ENCODE assay signal across 9 cellular contexts in the genomic region with DNA sequence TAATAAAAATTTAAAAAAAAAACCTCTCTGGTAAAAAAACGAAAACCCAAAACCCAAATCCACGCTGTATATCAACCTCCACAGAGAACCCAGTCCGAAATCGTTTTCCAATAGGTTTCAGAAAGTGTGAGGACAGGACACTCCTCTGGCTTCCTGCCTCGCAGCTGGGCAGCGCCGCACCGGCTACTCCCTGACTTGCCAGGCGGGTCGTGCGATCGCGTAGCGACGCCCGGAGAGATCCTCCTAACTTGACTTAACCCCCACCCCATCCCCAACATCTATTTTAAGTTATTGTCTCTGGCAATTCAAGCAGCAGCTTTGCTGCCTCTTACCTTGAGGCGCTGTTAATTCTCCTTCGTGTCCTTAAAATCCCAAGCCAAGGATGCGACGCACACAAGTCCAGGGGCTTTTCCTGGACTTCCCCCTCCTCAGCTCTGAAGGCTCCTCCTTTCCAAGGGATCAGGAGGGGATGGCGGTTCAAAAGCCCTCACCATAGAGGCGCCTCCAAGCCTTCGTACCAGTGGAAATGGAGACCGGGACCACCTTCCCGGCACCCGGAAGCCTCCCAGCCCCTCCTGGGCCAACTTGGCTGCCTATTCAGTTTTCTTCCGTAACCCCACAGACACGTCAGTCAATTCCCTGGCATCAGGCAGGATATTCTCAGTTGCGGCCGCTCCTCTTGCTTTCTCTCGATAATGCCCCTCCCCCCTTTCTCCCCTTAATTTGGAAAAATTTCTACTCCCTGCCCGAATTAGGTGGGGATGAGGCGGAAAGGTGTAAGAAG. TPM values are rescaled to one million over a fixed set of nuclear protein-coding genes. Genes with fewer than 3 reads are reported as not detected.
DNase-seq lines count a peak whose midpoint lies in the region; ATAC-seq and TF ChIP-seq lines count a peak whose summit lies in the region.
"Had no signal": no experiment of that assay in that cellular context is flagged by ENCODE, and none has a peak within 500 bp of the region (broad histone marks: within the 10 kb centered on the region; RNA-seq: fewer than 3 reads in every experiment).

No MANE protein-coding gene starts in this region.

- peaks cover 8% of the 10 kb centered on the region for H3K27me3 ChIP-seq in CD8-positive, alpha-beta memory T cell (ENCODE audit: insufficient read depth, low read length, poor library complexity, severe bottlenecking)
- no peaks in the 10 kb centered on the region for H3K27me3 ChIP-seq in thyroid gland
- peaks cover 37% of the 10 kb centered on the region for H3K27me3 ChIP-seq in osteoblast (ENCODE audit: insufficient read depth, low read length)

- 1% methylated on average over 25 to 33 of the region's 33 CpGs for WGBS in thyroid gland, 2 donors

- no peak for TF ChIP-seq POLR2A in thyroid gland (IDR thresholded peaks at IDR 0.05)

- H4K20me1 ChIP-seq in osteoblast (ENCODE audit: insufficient read depth, low read length): no peaks in the 10 kb centered on the region

- H3K36me3 ChIP-seq in CD8-positive, alpha-beta memory T cell (ENCODE audit: insufficient read depth, low read length): no peaks in the 10 kb centered on the region
- no peaks in the 10 kb centered on the region for H3K36me3 ChIP-seq in thyroid gland
- H3K36me3 ChIP-seq in osteoblast (ENCODE audit: insufficient read depth, low read length): no peaks in the 10 kb centered on the region
- H3K36me3 ChIP-seq: adrenal gland had no signal

- peaks cover 26 to 46% of the 10 kb centered on the region in 2 donors for H3K27me3 Mint-ChIP-seq in CD8-positive, alpha-beta memory T cell
- peaks cover 52% of the 10 kb centered on the region for H3K27me3 Mint-ChIP-seq in activated T-helper 1 cell treated with anti-CD3 and anti-CD28 coated beads, Interleukin-12 subunit alpha, Interleukin-12 subunit beta, Interleukin-2, Interleukin-4 antibody, amounts not matched to agents 30 ng/mL and 10 ng/mL and 1 ng/mL, durations not matched to agents 14 hours and 24 hours and 36 hours (ENCODE audit: insufficient read depth)

- no peak for TF ChIP-seq CTCF in thyroid gland (IDR thresholded peaks at IDR 0.05)
- no peak for TF ChIP-seq CTCF in osteoblast (IDR thresholded peaks at IDR 0.05; ENCODE audit: extremely low read depth, low read depth, low read length)

- ATAC-seq in HG03159 (IDR thresholded peaks at IDR 0.05; ENCODE audit: unreplicated experiment): peak; percentile 2
- ATAC-seq in left colon: peak; percentile 42

- no peak overlapping the region for H3K27ac Mint-ChIP-seq in CD8-positive, alpha-beta memory T cell
- H3K27ac Mint-ChIP-seq in activated T-helper 1 cell treated with anti-CD3 and anti-CD28 coated beads, Interleukin-12 subunit alpha, Interleukin-12 subunit beta, Interleukin-2, Interleukin-4 antibody, amounts not matched to agents 30 ng/mL and 10 ng/mL and 1 ng/mL, durations not matched to agents 14 hours and 24 hours and 36 hours: no peak overlapping the region

- CTCF ChIA-PET in CD8-positive, alpha-beta memory T cell (lab: Charles Lee): no interaction called here

- no peak overlapping the region for H3K27ac ChIP-seq in CD8-positive, alpha-beta memory T cell (ENCODE audit: low read depth, low read length)
- H3K27ac ChIP-seq in thyroid gland (no peak overlapping the region), osteoblast (ENCODE audit: low read depth, low read length) (no peak overlapping the region)
- H3K27ac ChIP-seq: adrenal gland had no signal

- no peak overlapping the region for H3K4me3 ChIP-seq in CD8-positive, alpha-beta memory T cell (ENCODE audit: low read length)
- H3K4me3 ChIP-seq in thyroid gland (replicated peaks in 1 of 3) (peak overlapping the region; percentile 48 to 69 (median 50)), osteoblast (ENCODE audit: insufficient read depth, low read length) (no peak overlapping the region)

- intact Hi-C loops in activated T-helper 1 cell treated with anti-CD3 and anti-CD28 coated beads, Interleukin-12 subunit alpha, Interleukin-12 subunit beta, Interleukin-2, Interleukin-4 antibody, amounts not matched to agents 30 ng/mL and 10 ng/mL and 1 ng/mL, durations not matched to agents 14 hours and 24 hours and 36 hours (cut with micrococcal nuclease): loop anchor here (10.0 kb wide), 1 partner anchor 1488 kb away; no protein-coding TSS in a partner anchor
- intact Hi-C loops in left colon (cut with DNase I, micrococcal nuclease): no loop called here
- intact Hi-C loops in thyroid gland (cut with DNase I): no loop called here

- no peak overlapping the region for H2AFZ ChIP-seq in osteoblast (ENCODE audit: low read length)

- no peaks in the 10 kb centered on the region for H3K4me1 ChIP-seq in CD8-positive, alpha-beta memory T cell (ENCODE audit: insufficient read depth, low read length)
- H3K4me1 ChIP-seq in thyroid gland: no peaks in the 10 kb centered on the region
- H3K4me1 ChIP-seq in osteoblast (ENCODE audit: insufficient read depth, low read length): no peaks in the 10 kb centered on the region

- POLR2A ChIA-PET in CD8-positive, alpha-beta memory T cell (lab: Charles Lee): no interaction called here

- no peaks in the 10 kb centered on the region for H3K9me3 ChIP-seq in CD8-positive, alpha-beta memory T cell (ENCODE audit: low read length)
- no peaks in the 10 kb centered on the region for H3K9me3 ChIP-seq in thyroid gland
- no peaks in the 10 kb centered on the region for H3K9me3 ChIP-seq in osteoblast (ENCODE audit: low read depth, low read length)
- H3K9me3 ChIP-seq: adrenal gland had no signal

- no peaks in the 10 kb centered on the region for H3K79me2 ChIP-seq in osteoblast (ENCODE audit: insufficient read depth, low read length)

- H3K9me3 Mint-ChIP-seq in CD8-positive, alpha-beta memory T cell: peaks cover 0 to 17% (median 12%) of the 10 kb centered on the region in 5 donors
- H3K9me3 Mint-ChIP-seq in activated T-helper 1 cell treated with anti-CD3 and anti-CD28 coated beads, Interleukin-12 subunit alpha, Interleukin-12 subunit beta, Interleukin-2, Interleukin-4 antibody, amounts not matched to agents 30 ng/mL and 10 ng/mL and 1 ng/mL, durations not matched to agents 14 hours and 24 hours and 36 hours: no peaks in the 10 kb centered on the region

- peak overlapping the region in 6 of 7 donors; percentile 19 to 82 (median 52) for H3K4me3 Mint-ChIP-seq in CD8-positive, alpha-beta memory T cell
- H3K4me3 Mint-ChIP-seq in activated T-helper 1 cell treated with anti-CD3 and anti-CD28 coated beads, Interleukin-12 subunit alpha, Interleukin-12 subunit beta, Interleukin-2, Interleukin-4 antibody, amounts not matched to agents 30 ng/mL and 10 ng/mL and 1 ng/mL, durations not matched to agents 14 hours and 24 hours and 36 hours: peak overlapping the region; percentile 19

- no peak for DNase-seq in CD8-positive, alpha-beta memory T cell
- no peak for DNase-seq in activated T-helper 1 cell treated with anti-CD3 and anti-CD28 coated beads, Interleukin-12 subunit alpha, Interleukin-12 subunit beta, Interleukin-2, Interleukin-4 antibody, amounts not matched to agents 30 ng/mL and 10 ng/mL and 1 ng/mL, durations not matched to agents 14 hours and 24 hours and 36 hours (ENCODE audit: low spot score)
- DNase-seq in left colon: peak in 1 of 2 donors; percentile 7
- peak; percentile 60 to 62 for DNase-seq in thyroid gland
- DNase-seq in T-helper 1 cell: no peak
- DNase-seq in osteoblast (ENCODE audit: insufficient read length, low spot score, missing footprints): no peak
- no peak for DNase-seq in DMS153 treated with DMSO at 0.1 percent for 48 hours (lab: John Stamatoyannopoulos, UW; ENCODE audit: unreplicated experiment)

- H3K4me1 Mint-ChIP-seq in CD8-positive, alpha-beta memory T cell: peaks cover 4 to 25% (median 8%) of the 10 kb centered on the region in 3 donors
- H3K4me1 Mint-ChIP-seq in activated T-helper 1 cell treated with anti-CD3 and anti-CD28 coated beads, Interleukin-12 subunit alpha, Interleukin-12 subunit beta, Interleukin-2, Interleukin-4 antibody, amounts not matched to agents 30 ng/mL and 10 ng/mL and 1 ng/mL, durations not matched to agents 14 hours and 24 hours and 36 hours (ENCODE audit: low read depth): no peaks in the 10 kb centered on the region

- H3K36me3 Mint-ChIP-seq in CD8-positive, alpha-beta memory T cell: no peaks in the 10 kb centered on the region
- H3K36me3 Mint-ChIP-seq in activated T-helper 1 cell treated with anti-CD3 and anti-CD28 coated beads, Interleukin-12 subunit alpha, Interleukin-12 subunit beta, Interleukin-2, Interleukin-4 antibody, amounts not matched to agents 30 ng/mL and 10 ng/mL and 1 ng/mL, durations not matched to agents 14 hours and 24 hours and 36 hours (ENCODE audit: low read depth): no peaks in the 10 kb centered on the region

- no peak overlapping the region for H3K4me2 ChIP-seq in osteoblast (ENCODE audit: insufficient read depth, low read length)

RNA-seq across cellular contexts. Expression of a gene that starts 0.6 kb away (rescaled TPM):
- total RNA-seq in CD8-positive, alpha-beta memory T cell: not detected
- polyA plus RNA-seq in CD8-positive, alpha-beta memory T cell: not detected
- total RNA-seq in activated T-helper 1 cell treated with anti-CD3 and anti-CD28 coated beads, Interleukin-12 subunit alpha, Interleukin-12 subunit beta, Interleukin-2, Interleukin-4 antibody, amounts not matched to agents 30 ng/mL and 10 ng/mL and 1 ng/mL, durations not matched to agents 14 hours and 24 hours and 36 hours: not detected in 2 replicates
- not detected for total RNA-seq in left colon
- total RNA-seq in thyroid gland: 1 to 10 TPM; 1.2 to 9.7 (median 5.6) TPM
- total RNA-seq in osteoblast: not detected in 2 replicates

Comparison
In these comparisons a context has a peak if more than half of its experiments do, and no peak if none do; other contexts are left out.
1. DNase-seq: peak in thyroid gland (2 of 2); none in CD8-positive, alpha-beta memory T cell (0 of 5), activated T-helper 1 cell treated with anti-CD3 and anti-CD28 coated beads, Interleukin-12 subunit alpha, Interleukin-12 subunit beta, Interleukin-2, Interleukin-4 antibody, amounts not matched to agents 30 ng/mL and 10 ng/mL and 1 ng/mL, durations not matched to agents 14 hours and 24 hours and 36 hours (single experiment), T-helper 1 cell (0 of 5), osteoblast (single experiment) and DMS153 treated with DMSO at 0.1 percent for 48 hours (single experiment).
2. H3K4me3 ChIP-seq: peak in thyroid gland (3 of 3); none in CD8-positive, alpha-beta memory T cell (single experiment) and osteoblast (single experiment).